8 cellular contexts compared by ENCODE assay signal in genomic region chr1:23019094-23019850, GRCh38. TPM values are rescaled to one million over a fixed set of nuclear protein-coding genes. Genes with fewer than 3 reads are reported as not detected.
DNase-seq lines count a peak whose midpoint lies in the region; ATAC-seq, FAIRE-seq and TF ChIP-seq lines count a peak whose summit lies in the region.

TSS of gene KDM1A (plus strand) at chr1:23019468. CDS start at chr1:23019597, 129 bp downstream.

- 2% methylated on average over 32 of the region's 84 CpGs for WGBS in A549 (ENCODE audit: missing lambda C conversion rate)
- WGBS in iPS DF 6.9 (ENCODE audit: insufficient coverage, insufficient read length): no CpG with 5 or more reads among the region's 84 CpGs

- H3K27me3 ChIP-seq in brain microvascular endothelial cell (replicated peaks) (no peaks in the 10 kb centered on the region), iPS DF 6.9 (ENCODE audit: control insufficient read depth, insufficient read depth, low read length) (no peaks in the 10 kb centered on the region)

- TF ChIP-seq CTCF in A549 (IDR thresholded peaks at IDR 0.05) (no peak), brain microvascular endothelial cell (IDR thresholded peaks at IDR 0.05; ENCODE audit: low read depth, low read length, missing control alignments) (peak; percentile 30)

- H3K4me3 ChIP-seq in A549 (peak within 1 kb of the TSS; percentile 75), brain microvascular endothelial cell (ENCODE audit: low read depth, low read length) (peak within 1 kb of the TSS; percentile 94), iPS DF 6.9 (ENCODE audit: low read length) (peak within 1 kb of the TSS; percentile 63), skeletal muscle cell (ENCODE audit: low read depth, low read length) (peak within 1 kb of the TSS; percentile 76)

- POLR2A ChIA-PET in A549 (lab: Yijun Ruan, JAX): interaction anchor here (0.5 to 1.5 kb wide), 3 partner anchors 9 to 162 kb away, joined by 3 to 8 read pairs (median 4); no protein-coding TSS in a partner anchor

- peak; percentile 99 for ATAC-seq in A549
- peak; percentile 82 for ATAC-seq in GM18520 (IDR thresholded peaks at IDR 0.05; ENCODE audit: unreplicated experiment)
- ATAC-seq in HG03064 (IDR thresholded peaks at IDR 0.05; ENCODE audit: low read depth, unreplicated experiment): peak; percentile 79

- 0 out of 5 replicates have a peak, but pooled peaks of 1 of the 2 experiments have one; percentile 15 for TF ChIP-seq RAD21 in A549 (conservative IDR thresholded peaks at IDR 0.05 in 1 of 2, IDR thresholded peaks at IDR 0.05 in 1 of 2)

- H3K4me1 ChIP-seq in A549 (no peaks in the 10 kb centered on the region; the same call in 2 of the 3 replicates), iPS DF 6.9 (ENCODE audit: control insufficient read depth, insufficient read depth, low read length) (no peaks in the 10 kb centered on the region)

- H3K9me3 ChIP-seq in A549 (0 out of 3 replicates have a peak, but pooled peaks cover 2% of the 10 kb centered on the region), iPS DF 6.9 (ENCODE audit: control insufficient read depth, insufficient read depth, low read length) (no peaks in the 10 kb centered on the region; the same call in 1 of the 2 replicates)

- CTCF ChIA-PET in A549 (lab: Yijun Ruan, JAX): interaction anchor here (1.0 kb wide), 1 partner anchor 42 kb away, joined by 4 read pairs; no protein-coding TSS in a partner anchor

- peaks cover 3% of the 10 kb centered on the region for H3K36me3 ChIP-seq in brain microvascular endothelial cell (replicated peaks)
- H3K36me3 ChIP-seq in iPS DF 6.9 (ENCODE audit: control insufficient read depth, insufficient read depth, low read length): no peaks in the 10 kb centered on the region

- H3K27ac ChIP-seq in A549: peak within 1 kb of the TSS; percentile 92 to 97
- peak within 1 kb of the TSS; percentile 91 for H3K27ac ChIP-seq in brain microvascular endothelial cell
- H3K27ac ChIP-seq in iPS DF 6.9 (ENCODE audit: low read length): no peak within 1 kb of the TSS

- FAIRE-seq in A549 (lab: Jason Lieb, UNC): no peak

- peak; percentile 62 for TF ChIP-seq POLR2A in A549 (IDR thresholded peaks at IDR 0.05; ENCODE audit: low read length)

- DNase-seq in A549 (ENCODE audit: low read depth in 1 of 2, low spot score in 1 of 2): peak; percentile 86 to 97
- DNase-seq in NCI-H2107 treated with DMSO at 0.1 percent for 48 hours (lab: John Stamatoyannopoulos, UW; ENCODE audit: unreplicated experiment): peak; percentile 95
- peak; percentile 99 for DNase-seq in UCSD-AML1 (lab: John Stamatoyannopoulos, UW; ENCODE audit: unreplicated experiment)
- DNase-seq in brain microvascular endothelial cell: peak; percentile 98
- peak; percentile 75 for DNase-seq in iPS DF 6.9 (ENCODE audit: low read depth, low spot score)
- DNase-seq in skeletal muscle cell (ENCODE audit: low read depth): peak; percentile 94

- TF ChIP-seq EP300 in A549 (IDR thresholded peaks at IDR 0.05): no peak

- H3K4me2 ChIP-seq in A549: peak within 1 kb of the TSS; percentile 98

- in situ Hi-C loops in brain microvascular endothelial cell (cut with HindIII; ENCODE audit: low pct_ligation_motif_present, low sequenced_read_pairs): no loop called here

TF ChIP-seq in A549, 52 proteins besides CTCF, POLR2A, EP300 and RAD21 (continues in another document):
- peak; percentile 84; the same call in 2 of the 3 replicates for TF ChIP-seq BCL3 (IDR thresholded peaks at IDR 0.05)
- peak; percentile 49 to 94; a peak in 4 of 5 replicates for TF ChIP-seq JUN (IDR thresholded peaks at IDR 0.05)
- TF ChIP-seq KDM1A (IDR thresholded peaks at IDR 0.05; ENCODE audit: low read depth): no peak
- TF ChIP-seq MAX (IDR thresholded peaks at IDR 0.05): peak; percentile 94
- no peak for TF ChIP-seq CBX2 (IDR thresholded peaks at IDR 0.05; ENCODE audit: borderline replicate concordance, low read depth)
- no peak for TF ChIP-seq ZFP36 (IDR thresholded peaks at IDR 0.05; ENCODE audit: borderline replicate concordance, partially characterized antibody)
- no peak for TF ChIP-seq SREBF2 (IDR thresholded peaks at IDR 0.05)
- TF ChIP-seq PHF8 (IDR thresholded peaks at IDR 0.05; ENCODE audit: borderline replicate concordance, low read depth): peak; percentile 58
- TF ChIP-seq MYC (IDR thresholded peaks at IDR 0.05; ENCODE audit: borderline replicate concordance, low read length): peak; percentile 76
- TF ChIP-seq RFX5 (IDR thresholded peaks at IDR 0.05): no peak
- no peak for TF ChIP-seq HEYL (CRISPR knock-in tag; IDR thresholded peaks at IDR 0.05)
- no peak for TF ChIP-seq CEBPB (IDR thresholded peaks at IDR 0.05)
- no peak for TF ChIP-seq RARB (CRISPR knock-in tag; IDR thresholded peaks at IDR 0.05)
- TF ChIP-seq GATA3 (IDR thresholded peaks at IDR 0.05; ENCODE audit: borderline replicate concordance): no peak; the same call in 1 of the 2 replicates
- no peak for TF ChIP-seq HMGXB4 (CRISPR knock-in tag; IDR thresholded peaks at IDR 0.05; ENCODE audit: borderline replicate concordance)
- TF ChIP-seq KDM5A (IDR thresholded peaks at IDR 0.05): no peak
- TF ChIP-seq HOXB5 (CRISPR knock-in tag; IDR thresholded peaks at IDR 0.05): no peak
- TF ChIP-seq NPAS2 (CRISPR knock-in tag; IDR thresholded peaks at IDR 0.05; ENCODE audit: borderline replicate concordance): no peak
- TF ChIP-seq ESRRA (IDR thresholded peaks at IDR 0.05; ENCODE audit: borderline replicate concordance, low read length): no peak
- TF ChIP-seq NR3C1 (IDR thresholded peaks at IDR 0.05): no peak
- no peak for TF ChIP-seq ZC3H11A (IDR thresholded peaks at IDR 0.05)
- peak; percentile 65 for TF ChIP-seq E2F6 (IDR thresholded peaks at IDR 0.05; ENCODE audit: borderline replicate concordance, low read depth)
- peak; percentile 41; the same call in 1 of the 2 replicates for TF ChIP-seq PBX3 (IDR thresholded peaks at IDR 0.05)
- no peak for TF ChIP-seq USF2 (IDR thresholded peaks at IDR 0.05)
- no peak for TF ChIP-seq ZNF302 (CRISPR knock-in tag; IDR thresholded peaks at IDR 0.05)
- 0 out of 3 replicates have a peak, but pooled peaks have one; percentile 21 for TF ChIP-seq SMC3 (IDR thresholded peaks at IDR 0.05)
- TF ChIP-seq HOXB13 (CRISPR knock-in tag; IDR thresholded peaks at IDR 0.05; ENCODE audit: low read depth): no peak
- TF ChIP-seq HOXA7 (CRISPR knock-in tag; IDR thresholded peaks at IDR 0.05): no peak

RNA-seq across cellular contexts. Expression of gene KDM1A, which starts in this region (rescaled TPM):
- 71.8 and 80.3 TPM in 2 replicates for polyA plus RNA-seq in A549 (2011; rRNA removed)
- 58.9 and 65.8 TPM in 2 replicates for polyA plus RNA-seq in A549 (2012; cell fraction: cytosol; rRNA removed)
- 58.4 and 107 TPM in 2 replicates for polyA plus RNA-seq in A549 (2012; cell fraction: nucleus; rRNA removed)
- 63.7 to 67.6 TPM (median 66.4 TPM) in 3 replicates for polyA plus RNA-seq in A549 (2017; fragmentation: RNase III; extraction: RNeasy Plus Mini Kit Qiagen cat#74134 plus additional on column Dnase treatment)
- 81.8 and 87.9 TPM in 2 replicates for polyA minus RNA-seq in A549 (2011; rRNA and poly(A)+ RNA removed)
